In the genomic region with DNA sequence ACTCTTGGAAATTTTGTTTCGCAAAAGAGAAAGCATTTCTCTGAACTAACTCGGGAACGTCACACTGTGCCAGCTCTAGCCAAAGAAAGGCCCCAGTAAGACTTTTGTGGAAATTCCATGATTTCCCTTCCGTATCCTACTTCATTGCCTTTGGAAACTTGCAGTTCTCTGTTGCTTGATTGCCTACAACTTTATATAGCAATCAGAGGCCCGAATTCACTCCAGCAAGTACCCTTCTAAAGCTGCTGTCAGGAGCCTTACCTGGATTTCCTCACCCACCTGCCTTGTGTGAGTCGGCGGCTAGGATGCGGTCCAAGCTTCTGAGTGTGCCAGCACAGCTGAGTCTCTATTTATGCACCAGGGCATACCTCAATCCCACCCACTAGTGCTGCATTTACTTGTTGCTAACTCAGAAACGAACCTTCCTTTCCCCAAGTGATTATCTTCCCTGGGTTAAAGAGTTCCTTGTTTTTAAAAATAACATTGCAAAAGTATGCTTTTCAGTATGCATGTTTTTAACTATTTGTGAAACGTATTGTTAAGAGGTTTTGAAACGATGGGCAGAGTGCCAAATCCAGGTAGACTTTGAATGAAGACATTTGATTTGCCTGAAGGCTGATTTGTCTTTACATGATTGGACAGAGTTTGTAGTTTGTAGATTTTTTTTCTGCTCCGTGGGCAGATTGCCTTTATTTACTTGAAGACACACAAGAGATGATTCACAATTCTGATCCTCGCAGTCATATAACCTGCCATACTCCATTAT, we compare ENCODE assay signal across 15 cellular contexts. TPM values are rescaled to one million over a fixed set of nuclear protein-coding genes. Genes with fewer than 3 reads are reported as not detected.
DNase-seq lines count a peak whose midpoint lies in the region; ATAC-seq, FAIRE-seq and TF ChIP-seq lines count a peak whose summit lies in the region.
"Had no signal": no experiment of that assay in that cellular context is flagged by ENCODE, and none has a peak within 500 bp of the region (broad histone marks: within the 10 kb centered on the region; RNA-seq: fewer than 3 reads in every experiment).

Gene AGR2, minus strand, starts transcription at position 326 of the 766 bp plus-strand sequence. CDS start 3,203 bp downstream, outside the sequence.

- peaks cover 7% of the 10 kb centered on the region for H3K4me1 Mint-ChIP-seq in astrocyte (ENCODE audit: low read depth, unreplicated experiment)
- H3K4me1 Mint-ChIP-seq: activated CD4-positive, alpha-beta T cell treated with anti-CD3 and anti-CD28 coated beads, Interleukin-2, amount 10 ng/mL, durations not matched to agents 24 days and 14 days had no signal

- H3K27me3 Mint-ChIP-seq in astrocyte (ENCODE audit: low read depth, unreplicated experiment), result no peaks in the 10 kb centered on the region

- H3K27ac ChIP-seq in astrocyte (ENCODE audit: low read depth, low read length), result no peak within 1 kb of the TSS
- peak within 1 kb of the TSS; percentile 25 for H3K27ac ChIP-seq in lower lobe of right lung

- H3K4me3 Mint-ChIP-seq in astrocyte (ENCODE audit: unreplicated experiment), result no peak within 1 kb of the TSS
- H3K4me3 Mint-ChIP-seq: activated CD4-positive, alpha-beta T cell treated with anti-CD3 and anti-CD28 coated beads, Interleukin-2, amount 10 ng/mL, durations not matched to agents 24 days and 14 days had no signal

- H3K36me3 ChIP-seq in astrocyte (ENCODE audit: insufficient read depth, low read length) (no peaks in the 10 kb centered on the region), lower lobe of right lung (no peaks in the 10 kb centered on the region)

- DNase-seq in SIG-M5 treated with dmso at 0.1 percent for 504 hours (lab: John Stamatoyannopoulos, UW; ENCODE audit: unreplicated experiment) (peak; percentile 28), SIG-M5 (lab: John Stamatoyannopoulos, UW) (no peak), astrocyte (ENCODE audit: low read depth) (no peak), lower lobe of right lung (peak; percentile 69), dermis blood vessel endothelial cell (no peak), D721Med (ENCODE audit: insufficient read length, low spot score) (no peak)
- no peak for DNase-seq in stimulated activated CD4-positive, alpha-beta T cell treated with anti-CD3 and anti-CD28 coated beads, Interleukin-2, amount 100 ng/mL, for 24 hours
- DNase-seq: activated CD4-positive, alpha-beta T cell treated with anti-CD3 and anti-CD28 coated beads, Interleukin-2, amount 10 ng/mL, durations not matched to agents 24 days and 14 days; islet precursor cell; occipital lobe; stimulated activated CD4-positive, alpha-beta T cell treated with anti-CD3 and anti-CD28 coated beads, Interleukin-1b, Interleukin-23, amount 100 ng/mL, for 48 hours had no signal

- H3K9me3 ChIP-seq in astrocyte (ENCODE audit: insufficient read depth, low read depth, low read length), result no peaks in the 10 kb centered on the region
- H3K9me3 ChIP-seq in lower lobe of right lung, result no peaks in the 10 kb centered on the region

- H3K9me3 Mint-ChIP-seq in astrocyte (ENCODE audit: unreplicated experiment), result no peaks in the 10 kb centered on the region
- H3K9me3 Mint-ChIP-seq: activated CD4-positive, alpha-beta T cell treated with anti-CD3 and anti-CD28 coated beads, Interleukin-2, amount 10 ng/mL, durations not matched to agents 24 days and 14 days had no signal

- H3K27ac Mint-ChIP-seq in astrocyte (ENCODE audit: unreplicated experiment), result no peak within 1 kb of the TSS
- H3K27ac Mint-ChIP-seq: activated CD4-positive, alpha-beta T cell treated with anti-CD3 and anti-CD28 coated beads, Interleukin-2, amount 10 ng/mL, durations not matched to agents 24 days and 14 days had no signal

- no peak within 1 kb of the TSS for H2AFZ ChIP-seq in astrocyte (ENCODE audit: low read depth, low read length)

- H3K36me3 Mint-ChIP-seq in astrocyte (ENCODE audit: low read depth, unreplicated experiment), result no peaks in the 10 kb centered on the region

- H3K9ac ChIP-seq in astrocyte (ENCODE audit: low read length), result no peak within 1 kb of the TSS

- ATAC-seq in lower lobe of right lung (peak; percentile 82 to 90), HG03442 (IDR thresholded peaks at IDR 0.05; ENCODE audit: unreplicated experiment) (no peak)
- ATAC-seq: SK-N-SH treated with all-trans-retinoic acid at 6 μM for 48 hours had no signal

- no peaks in the 10 kb centered on the region for H3K27me3 ChIP-seq in astrocyte (ENCODE audit: insufficient read depth, low read length)
- no peaks in the 10 kb centered on the region for H3K27me3 ChIP-seq in lower lobe of right lung (ENCODE audit: low read depth)

- TF ChIP-seq CTCF in astrocyte (IDR thresholded peaks at IDR 0.05; ENCODE audit: insufficient read depth, low read depth, low read length) (no peak), lower lobe of right lung (IDR thresholded peaks at IDR 0.05) (no peak), D721Med (IDR thresholded peaks at IDR 0.05; ENCODE audit: insufficient read depth, missing control alignments) (no peak)

- H4K20me1 ChIP-seq in astrocyte (ENCODE audit: insufficient read depth, low read length), result no peaks in the 10 kb centered on the region

- no peaks in the 10 kb centered on the region for H3K79me2 ChIP-seq in astrocyte (ENCODE audit: insufficient read depth, low read length)

- H3K4me2 ChIP-seq in astrocyte (ENCODE audit: low read length), result peak within 1 kb of the TSS; percentile 13

- intact Hi-C loops in lower lobe of right lung (cut with DNase I), result no loop called here

- H3K4me3 ChIP-seq in astrocyte (ENCODE audit: insufficient read depth, low read depth, low read length) (no peak within 1 kb of the TSS), lower lobe of right lung (peak within 1 kb of the TSS; percentile 43)

- no peaks in the 10 kb centered on the region for H3K4me1 ChIP-seq in astrocyte (ENCODE audit: insufficient read depth, low read length)
- H3K4me1 ChIP-seq in lower lobe of right lung, result no peaks in the 10 kb centered on the region

- FAIRE-seq in astrocyte (lab: Jason Lieb, UNC) (no peak), D721Med (lab: Jason Lieb, UNC) (no peak)
- FAIRE-seq: HTR-8/SVneo had no signal

RNA-seq across cellular contexts. Expression of gene AGR2, which starts in this region (rescaled TPM):
- total RNA-seq in astrocyte (not detected in 2 replicates), lower lobe of right lung (93.0 TPM), dermis blood vessel endothelial cell (0.51 TPM in 1 of 2 replicates, not detected in the other)
- total RNA-seq: activated CD4-positive, alpha-beta T cell treated with anti-CD3 and anti-CD28 coated beads, Interleukin-2, amount 10 ng/mL, durations not matched to agents 24 days and 14 days; fibroblast of villous mesenchyme had no signal

Comparison
In these comparisons a context has a peak if more than half of its experiments do, and no peak if none do; other contexts are left out.
1. RNA of gene AGR2 (total RNA-seq): 93.0 TPM in lower lobe of right lung (single experiment); 0.51 TPM in dermis blood vessel endothelial cell and not detected in astrocyte; every median in the first group is over 10 times any median in the second.
2. DNase-seq: peak in SIG-M5 treated with dmso at 0.1 percent for 504 hours (single experiment) and lower lobe of right lung (single experiment); none in SIG-M5 (single experiment), astrocyte (single experiment), dermis blood vessel endothelial cell (single experiment), stimulated activated CD4-positive, alpha-beta T cell treated with anti-CD3 and anti-CD28 coated beads, Interleukin-2, amount 100 ng/mL, for 24 hours (0 of 2) and D721Med (single experiment).